24 cellular contexts compared by ENCODE assay signal in the genomic region with DNA sequence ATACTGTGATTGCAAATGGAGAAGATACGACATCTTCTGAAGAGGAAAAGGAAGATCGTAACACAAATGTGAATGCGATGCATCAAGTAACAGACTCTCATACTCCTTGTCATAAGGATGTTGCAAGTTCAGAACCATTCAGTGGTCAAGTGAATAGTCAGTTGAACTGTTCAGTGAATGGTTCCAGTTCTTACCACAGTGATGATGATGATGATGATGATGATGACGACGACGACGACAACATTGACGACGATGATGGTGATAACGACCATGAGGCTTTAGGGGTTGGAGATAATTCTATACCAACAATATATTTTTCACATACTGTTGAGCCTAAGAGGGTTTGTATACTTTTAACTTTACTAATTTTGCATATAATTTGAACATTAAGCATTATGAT.
"Had no signal": no experiment of that assay in that cellular context is flagged by ENCODE, and none has a peak within 500 bp of the region (broad histone marks: within the 10 kb centered on the region; RNA-seq: fewer than 3 reads in every experiment).

No MANE protein-coding gene starts in this region.

- H3K27ac Mint-ChIP-seq: memory B cell; natural killer cell; stimulated activated naive B cell treated with anti-CD40 and anti-IgM and Interleukin-4, amounts not matched to agents 10 μg/mL and 1 μg/mL and 100 μg/mL, for 72 hours had no signal

- H3K4me3 ChIP-seq: gastrocnemius medialis, lung, ovary, psoas muscle, skin epidermis, spleen, suprapubic skin, transverse colon, upper lobe of right lung, vagina had no signal

- H3K27ac ChIP-seq: epithelial cell of prostate, gastrocnemius medialis, ovary, psoas muscle, spleen, suprapubic skin, transverse colon, upper lobe of right lung, vagina had no signal

- H3K4me1 ChIP-seq: psoas muscle, suprapubic skin, upper lobe of right lung had no signal

- H3K9me3 Mint-ChIP-seq: memory B cell; natural killer cell; stimulated activated naive B cell treated with anti-CD40 and anti-IgM and Interleukin-4, amounts not matched to agents 10 μg/mL and 1 μg/mL and 100 μg/mL, for 72 hours; stimulated activated naive CD8-positive, alpha-beta T cell treated with anti-CD3 and anti-CD28 coated beads, Interleukin-15, amount 100 ng/mL, for 72 hours had no signal

- ATAC-seq: esophagus mucosa; gastrocnemius medialis; left lobe of liver; natural killer cell; psoas muscle; right cardiac atrium; stimulated activated naive B cell treated with anti-CD40 and anti-IgM and Interleukin-4, amounts not matched to agents 10 μg/mL and 1 μg/mL and 100 μg/mL, for 72 hours; stimulated activated naive CD8-positive, alpha-beta T cell treated with anti-CD3 and anti-CD28 coated beads, Interleukin-15, amount 100 ng/mL, for 72 hours; upper lobe of right lung had no signal

- H3K9me3 ChIP-seq: gastrocnemius medialis, ovary, psoas muscle, spleen, suprapubic skin, transverse colon, upper lobe of right lung, vagina had no signal

- H3K27me3 ChIP-seq: gastrocnemius medialis, ovary, spleen, suprapubic skin, transverse colon, upper lobe of right lung, vagina had no signal

- H3K4me1 Mint-ChIP-seq: memory B cell had no signal

- H3K4me3 Mint-ChIP-seq: memory B cell; natural killer cell; stimulated activated naive B cell treated with anti-CD40 and anti-IgM and Interleukin-4, amounts not matched to agents 10 μg/mL and 1 μg/mL and 100 μg/mL, for 72 hours; stimulated activated naive CD8-positive, alpha-beta T cell treated with anti-CD3 and anti-CD28 coated beads, Interleukin-15, amount 100 ng/mL, for 72 hours had no signal

- DNase-seq: cortex of kidney; gastrocnemius medialis; head of caudate nucleus; kidney; natural killer cell; occipital lobe; ovary; posterior cingulate gyrus; psoas muscle; right cardiac atrium; spleen; stimulated activated CD4-positive, alpha-beta T cell treated with anti-CD3 and anti-CD28 coated beads, Interleukin-4, amount 100 ng/mL, for 4 hours; stimulated activated naive B cell treated with anti-CD40 and anti-IgM and Interleukin-4, amounts not matched to agents 10 μg/mL and 1 μg/mL and 100 μg/mL, for 72 hours; stimulated activated naive CD8-positive, alpha-beta T cell treated with anti-CD3 and anti-CD28 coated beads, Interleukin-15, amount 100 ng/mL, for 72 hours; transverse colon; upper lobe of right lung had no signal

- H3K27me3 Mint-ChIP-seq: memory B cell; stimulated activated naive B cell treated with anti-CD40 and anti-IgM and Interleukin-4, amounts not matched to agents 10 μg/mL and 1 μg/mL and 100 μg/mL, for 72 hours; stimulated activated naive CD8-positive, alpha-beta T cell treated with anti-CD3 and anti-CD28 coated beads, Interleukin-15, amount 100 ng/mL, for 72 hours had no signal
